ENCODE assay signal across 32 cellular contexts in genomic region chr2:233837694-233838229, GRCh38. TPM values are rescaled to one million over a fixed set of nuclear protein-coding genes. Genes with fewer than 3 reads are reported as not detected.
A peak's percentile ranks its signal among the peaks of the same experiment; 100 is the strongest.
DNase-seq lines count a peak whose midpoint lies in the region; ATAC-seq, FAIRE-seq and TF ChIP-seq lines count a peak whose summit lies in the region.
"Had no signal": no experiment of that assay in that cellular context is flagged by ENCODE, and none has a peak within 500 bp of the region (broad histone marks: within the 10 kb centered on the region; RNA-seq: fewer than 3 reads in every experiment).

No MANE protein-coding gene starts in this region.

- H3K27ac Mint-ChIP-seq in activated CD4-positive, alpha-beta T cell treated with anti-CD3 and anti-CD28 coated beads, Interleukin-2, amount 10 ng/mL, durations not matched to agents 24 days and 14 days: peak overlapping the region; percentile 80
- no peak overlapping the region for H3K27ac Mint-ChIP-seq in activated CD4-positive, alpha-beta T cell treated with anti-CD3 and anti-CD28 coated beads for 36 hours
- H3K27ac Mint-ChIP-seq: activated naive CD8-positive, alpha-beta T cell treated with anti-CD3 and anti-CD28 coated beads, Interleukin-2, amount 50 U/mL, for 24 hours; stimulated activated naive B cell treated with anti-CD40 and anti-IgM and Interleukin-4, amounts not matched to agents 10 μg/mL and 1 μg/mL and 100 μg/mL, for 72 hours had no signal

- H2AFZ ChIP-seq in SU-DHL-6 (ENCODE audit: low read depth, low read length, severe bottlenecking): no peak overlapping the region

- no peaks in the 10 kb centered on the region for H3K9me2 ChIP-seq in SU-DHL-6 (replicated peaks; ENCODE audit: insufficient read depth, low read length)

- H3K27me3 Mint-ChIP-seq in activated CD4-positive, alpha-beta T cell treated with anti-CD3 and anti-CD28 coated beads, Interleukin-2, amount 10 ng/mL, durations not matched to agents 24 days and 14 days: no peaks in the 10 kb centered on the region
- H3K27me3 Mint-ChIP-seq in activated CD4-positive, alpha-beta T cell treated with anti-CD3 and anti-CD28 coated beads for 36 hours: no peaks in the 10 kb centered on the region
- H3K27me3 Mint-ChIP-seq: activated naive CD8-positive, alpha-beta T cell treated with anti-CD3 and anti-CD28 coated beads, Interleukin-2, amount 50 U/mL, for 24 hours; IgD-negative memory B cell; naive thymus-derived CD4-positive, alpha-beta T cell; stimulated activated naive B cell treated with anti-CD40 and anti-IgM and Interleukin-4, amounts not matched to agents 10 μg/mL and 1 μg/mL and 100 μg/mL, for 72 hours had no signal

- H3K4me3 Mint-ChIP-seq in activated CD4-positive, alpha-beta T cell treated with anti-CD3 and anti-CD28 coated beads, Interleukin-2, amount 10 ng/mL, durations not matched to agents 24 days and 14 days: peak overlapping the region; percentile 10
- H3K4me3 Mint-ChIP-seq in activated CD4-positive, alpha-beta T cell treated with anti-CD3 and anti-CD28 coated beads for 36 hours: no peak overlapping the region
- H3K4me3 Mint-ChIP-seq: activated CD8-positive, alpha-beta T cell treated with anti-CD3 and anti-CD28 coated beads, Interleukin-2, amount 10 ng/mL, durations not matched to agents 7 days and 5 days; activated naive CD8-positive, alpha-beta T cell treated with anti-CD3 and anti-CD28 coated beads, Interleukin-2, amount 50 U/mL, for 24 hours; stimulated activated naive B cell treated with anti-CD40 and anti-IgM and Interleukin-4, amounts not matched to agents 10 μg/mL and 1 μg/mL and 100 μg/mL, for 72 hours had no signal

- H3K9ac ChIP-seq in SU-DHL-6 (ENCODE audit: low read length): no peak overlapping the region

- H3K4me3 ChIP-seq in SU-DHL-6 (ENCODE audit: insufficient read depth, low read length, poor library complexity, severe bottlenecking) (no peak overlapping the region), testis (no peak overlapping the region), breast epithelium (no peak overlapping the region)
- H3K4me3 ChIP-seq: esophagus squamous epithelium, HAP-1, heart right ventricle had no signal

- POLR2A ChIA-PET in activated CD4-positive, alpha-beta T cell treated with anti-CD3 and anti-CD28 coated beads for 36 hours (lab: Charles Lee): no interaction called here

- 77 to 81% methylated on average over 9 of the region's 9 CpGs for WGBS in testis, 2 donors

- intact Hi-C loops in activated CD4-positive, alpha-beta T cell treated with anti-CD3 and anti-CD28 coated beads, Interleukin-2, amount 10 ng/mL, durations not matched to agents 24 days and 14 days (cut with micrococcal nuclease): no loop called here
- intact Hi-C loops in activated CD4-positive, alpha-beta T cell treated with anti-CD3 and anti-CD28 coated beads for 36 hours (cut with DNase I, micrococcal nuclease): no loop called here
- intact Hi-C loops in testis (cut with DNase I; ENCODE audit: low total_unique reads): no loop called here
- intact Hi-C loops in breast epithelium (cut with DNase I; ENCODE audit: low total_unique reads): no loop called here

- TF ChIP-seq CTCF in SU-DHL-6 (IDR thresholded peaks at IDR 0.05; ENCODE audit: insufficient read depth, low read length, poor library complexity, severe bottlenecking) (no peak), testis (IDR thresholded peaks at IDR 0.05) (no peak), breast epithelium (IDR thresholded peaks at IDR 0.05) (no peak)

- H3K79me2 ChIP-seq in SU-DHL-6 (ENCODE audit: insufficient read depth, low read length): peaks cover 65% of the 10 kb centered on the region

- H3K4me1 Mint-ChIP-seq in activated CD4-positive, alpha-beta T cell treated with anti-CD3 and anti-CD28 coated beads, Interleukin-2, amount 10 ng/mL, durations not matched to agents 24 days and 14 days: peaks cover 40% of the 10 kb centered on the region
- H3K4me1 Mint-ChIP-seq in activated CD4-positive, alpha-beta T cell treated with anti-CD3 and anti-CD28 coated beads for 36 hours: peaks cover 14% of the 10 kb centered on the region
- H3K4me1 Mint-ChIP-seq: stimulated activated naive B cell treated with anti-CD40 and anti-IgM and Interleukin-4, amounts not matched to agents 10 μg/mL and 1 μg/mL and 100 μg/mL, for 72 hours had no signal

- DNase-seq in activated CD4-positive, alpha-beta T cell treated with anti-CD3 and anti-CD28 coated beads, Interleukin-2, amount 10 ng/mL, durations not matched to agents 24 days and 14 days: no peak
- no peak for DNase-seq in activated CD4-positive, alpha-beta T cell treated with anti-CD3 and anti-CD28 coated beads for 36 hours
- DNase-seq in fibroblast of peridontal ligament (ENCODE audit: extremely low read depth) (peak; percentile 47), testis (peak; percentile 10), breast epithelium (ENCODE audit: low spot score in 2 of 2) (no peak), HTR-8/SVneo (ENCODE audit: insufficient read length, low spot score) (no peak), putamen (ENCODE audit: low spot score) (no peak)
- DNase-seq: 8988T; activated CD4-positive, CD25-positive, alpha-beta regulatory T cell treated with anti-CD3 and anti-CD28 coated beads, Interleukin-2, amount 50 U/mL, for 72 hours; activated CD8-positive, alpha-beta T cell treated with anti-CD3 and anti-CD28 coated beads, Interleukin-2, amount 10 ng/mL, durations not matched to agents 7 days and 5 days; activated gamma-delta T cell treated with Interleukin-2 at 50 U/mL for 16 hours; activated naive CD8-positive, alpha-beta T cell treated with anti-CD3 and anti-CD28 coated beads, Interleukin-2, amount 50 U/mL, for 24 hours; caudate nucleus; dermis blood vessel endothelial cell; esophagus squamous epithelium; GDM1; heart right ventricle; kidney; midbrain; naive thymus-derived CD4-positive, alpha-beta T cell; NCI-H146; NCI-H226; NCI-H69; stimulated activated naive B cell treated with anti-CD40 and anti-IgM and Interleukin-4, amounts not matched to agents 10 μg/mL and 1 μg/mL and 100 μg/mL, for 72 hours; T-helper 1 cell had no signal

- H3K4me1 ChIP-seq in testis (peaks cover 4% of the 10 kb centered on the region), breast epithelium (no peaks in the 10 kb centered on the region)
- H3K4me1 ChIP-seq: HAP-1, heart right ventricle had no signal

- peak overlapping the region; percentile 8 for H3K4me2 ChIP-seq in SU-DHL-6 (ENCODE audit: low read depth, low read length, poor library complexity, severe bottlenecking)

- peaks cover 43% of the 10 kb centered on the region for H3F3A ChIP-seq in SU-DHL-6 (ENCODE audit: insufficient read depth)

- H3K9me3 ChIP-seq in SU-DHL-6 (ENCODE audit: insufficient read depth, low read length): no peaks in the 10 kb centered on the region
- no peaks in the 10 kb centered on the region for H3K9me3 ChIP-seq in testis
- no peaks in the 10 kb centered on the region for H3K9me3 ChIP-seq in breast epithelium
- H3K9me3 ChIP-seq: esophagus squamous epithelium, HAP-1, heart right ventricle had no signal

- peak overlapping the region; percentile 32; the same call in 1 of the 2 replicates for H3K27ac ChIP-seq in SU-DHL-6 (ENCODE audit: low read depth, low read length)
- no peak overlapping the region for H3K27ac ChIP-seq in testis
- no peak overlapping the region for H3K27ac ChIP-seq in breast epithelium
- H3K27ac ChIP-seq: esophagus squamous epithelium, heart right ventricle had no signal

- H3K36me3 Mint-ChIP-seq in activated CD4-positive, alpha-beta T cell treated with anti-CD3 and anti-CD28 coated beads, Interleukin-2, amount 10 ng/mL, durations not matched to agents 24 days and 14 days (ENCODE audit: low read depth): peaks cover 75% of the 10 kb centered on the region
- peaks cover 71% of the 10 kb centered on the region for H3K36me3 Mint-ChIP-seq in activated CD4-positive, alpha-beta T cell treated with anti-CD3 and anti-CD28 coated beads for 36 hours (ENCODE audit: low read depth)

- H4K20me1 ChIP-seq in SU-DHL-6 (ENCODE audit: low read depth, low read length): no peaks in the 10 kb centered on the region; the same call in 1 of the 2 replicates

- TF ChIP-seq POLR2A in testis (IDR thresholded peaks at IDR 0.05) (no peak), breast epithelium (IDR thresholded peaks at IDR 0.05) (no peak)

- CTCF ChIA-PET in activated CD4-positive, alpha-beta T cell treated with anti-CD3 and anti-CD28 coated beads for 36 hours (lab: Charles Lee): interaction anchor here (0.8 kb wide), 1 partner anchor 51 kb away, joined by 3 read pairs; no protein-coding TSS in a partner anchor

- no peak for FAIRE-seq in HTR-8/SVneo (lab: Jason Lieb, UNC)
- FAIRE-seq: endometrium, frontal cortex, kidney, RCC 7860 had no signal

- H3K27me3 ChIP-seq in SU-DHL-6 (ENCODE audit: low read length) (no peaks in the 10 kb centered on the region), testis (no peaks in the 10 kb centered on the region), breast epithelium (no peaks in the 10 kb centered on the region)
- H3K27me3 ChIP-seq: esophagus squamous epithelium, heart right ventricle had no signal

- no peak for ATAC-seq in activated CD4-positive, alpha-beta T cell treated with anti-CD3 and anti-CD28 coated beads for 36 hours
- ATAC-seq: activated CD8-positive, alpha-beta T cell treated with anti-CD3 and anti-CD28 coated beads, Interleukin-2, amount 10 ng/mL, durations not matched to agents 7 days and 5 days; activated naive CD8-positive, alpha-beta T cell treated with anti-CD3 and anti-CD28 coated beads, Interleukin-2, amount 50 U/mL, for 24 hours; heart right ventricle; naive thymus-derived CD4-positive, alpha-beta T cell; stimulated activated naive B cell treated with anti-CD40 and anti-IgM and Interleukin-4, amounts not matched to agents 10 μg/mL and 1 μg/mL and 100 μg/mL, for 72 hours had no signal

- H3K9me3 Mint-ChIP-seq in activated CD4-positive, alpha-beta T cell treated with anti-CD3 and anti-CD28 coated beads, Interleukin-2, amount 10 ng/mL, durations not matched to agents 24 days and 14 days: no peaks in the 10 kb centered on the region
- no peaks in the 10 kb centered on the region for H3K9me3 Mint-ChIP-seq in activated CD4-positive, alpha-beta T cell treated with anti-CD3 and anti-CD28 coated beads for 36 hours (ENCODE audit: low read depth)
- H3K9me3 Mint-ChIP-seq: activated naive CD8-positive, alpha-beta T cell treated with anti-CD3 and anti-CD28 coated beads, Interleukin-2, amount 50 U/mL, for 24 hours; IgD-negative memory B cell; stimulated activated naive B cell treated with anti-CD40 and anti-IgM and Interleukin-4, amounts not matched to agents 10 μg/mL and 1 μg/mL and 100 μg/mL, for 72 hours had no signal

- H3K36me3 ChIP-seq in SU-DHL-6 (ENCODE audit: low read length) (peaks cover 39% of the 10 kb centered on the region), testis (ENCODE audit: low read depth, missing control alignments) (no peaks in the 10 kb centered on the region), breast epithelium (no peaks in the 10 kb centered on the region)

RNA-seq across cellular contexts. Expression of gene HJURP, which starts 16.6 kb away (rescaled TPM):
- 41.5 and 45.6 TPM in 2 replicates for total RNA-seq in activated CD4-positive, alpha-beta T cell treated with anti-CD3 and anti-CD28 coated beads, Interleukin-2, amount 10 ng/mL, durations not matched to agents 24 days and 14 days
- total RNA-seq in activated CD4-positive, alpha-beta T cell treated with anti-CD3 and anti-CD28 coated beads for 36 hours: 100 to 1,000 TPM in 1 of 2 experiments, 10 to 100 TPM in 1; 94.6 to 111 TPM
- total RNA-seq in testis (10 to 100 TPM; 10.2 to 13.9 TPM), breast epithelium (1 to 10 TPM in 1 of 3 donors, under 1 TPM in 1, not detected in 1; 0.33 to 3.0 TPM)
- 30.2 TPM for polyA plus RNA-seq in testis (ENCODE audit: insufficient read depth, low read depth, low replicate concordance)
- polyA plus RNA-seq: IgD-negative memory B cell had no signal

RNA-seq across cellular contexts. Expression of gene MROH2A, which starts 59.6 kb away (rescaled TPM):
- total RNA-seq in activated CD4-positive, alpha-beta T cell treated with anti-CD3 and anti-CD28 coated beads, Interleukin-2, amount 10 ng/mL, durations not matched to agents 24 days and 14 days: not detected in 2 replicates
- total RNA-seq in activated CD4-positive, alpha-beta T cell treated with anti-CD3 and anti-CD28 coated beads for 36 hours: not detected
- 10 to 100 TPM in 1 of 2 donors, 1 to 10 TPM in 1; 5.3 to 10.7 TPM for total RNA-seq in testis
- polyA plus RNA-seq in testis (ENCODE audit: insufficient read depth, low read depth, low replicate concordance): 5.1 TPM
- total RNA-seq in breast epithelium: not detected
- total RNA-seq: activated CD8-positive, alpha-beta T cell treated with anti-CD3 and anti-CD28 coated beads, Interleukin-2, amount 10 ng/mL, durations not matched to agents 7 days and 5 days; dermis blood vessel endothelial cell; frontal cortex; heart right ventricle; kidney; naive thymus-derived CD4-positive, alpha-beta T cell; pulmonary artery endothelial cell had no signal
- polyA plus RNA-seq: heart right ventricle; IgD-negative memory B cell; naive thymus-derived CD4-positive, alpha-beta T cell had no signal

Comparison
In these comparisons a context has a peak if more than half of its experiments do, and no peak if none do; other contexts are left out.
1. DNase-seq: peak in fibroblast of peridontal ligament (single experiment) and testis (single experiment); none in activated CD4-positive, alpha-beta T cell treated with anti-CD3 and anti-CD28 coated beads, Interleukin-2, amount 10 ng/mL, durations not matched to agents 24 days and 14 days (single experiment), activated CD4-positive, alpha-beta T cell treated with anti-CD3 and anti-CD28 coated beads for 36 hours (single experiment), breast epithelium (0 of 2), HTR-8/SVneo (single experiment) and putamen (single experiment).